9 cellular contexts compared by ENCODE assay signal in the genomic region with DNA sequence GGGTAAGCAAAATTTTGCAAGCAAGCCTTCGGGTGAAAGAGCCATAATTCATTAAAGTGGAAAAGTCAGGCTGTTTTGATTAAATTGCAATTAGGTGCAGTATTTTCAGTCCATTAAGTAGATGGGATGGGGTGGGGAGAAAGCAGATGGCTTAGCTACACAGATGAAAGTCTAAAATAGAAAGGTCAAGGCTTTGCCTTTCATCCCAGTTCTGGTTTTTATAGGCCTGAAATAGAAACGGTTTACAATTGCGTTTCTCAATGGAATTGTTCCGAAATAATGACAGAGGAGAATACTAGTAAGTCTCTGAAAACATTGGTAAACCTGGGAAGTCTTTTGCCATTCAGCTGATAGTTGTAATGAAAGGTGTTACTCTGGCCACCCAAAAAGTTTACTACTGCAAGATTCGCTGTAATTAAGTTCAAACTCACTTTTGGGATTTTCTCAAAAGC. TPM values are rescaled to one million over a fixed set of nuclear protein-coding genes. Genes with fewer than 3 reads are reported as not detected.
A peak's percentile ranks its signal among the peaks of the same experiment; 100 is the strongest.
DNase-seq lines count a peak whose midpoint lies in the region; ATAC-seq, FAIRE-seq and TF ChIP-seq lines count a peak whose summit lies in the region.
"Had no signal": no experiment of that assay in that cellular context is flagged by ENCODE, and none has a peak within 500 bp of the region (broad histone marks: within the 10 kb centered on the region; RNA-seq: fewer than 3 reads in every experiment).

No MANE protein-coding gene starts in this region.

- no peak overlapping the region for H2BK15ac ChIP-seq in mesendoderm (replicated peaks; ENCODE audit: low read depth)

- TF ChIP-seq CTCF in AG04449 (IDR thresholded peaks at IDR 0.05; ENCODE audit: insufficient read depth, low read length, missing control alignments): no peak
- no peak for TF ChIP-seq CTCF in sigmoid colon (IDR thresholded peaks at IDR 0.05)

- no peak overlapping the region for H3K9ac ChIP-seq in mesendoderm (ENCODE audit: low read length)

- no peak overlapping the region for H3K27ac ChIP-seq in mesendoderm (ENCODE audit: low read depth, low read length)
- no peak overlapping the region for H3K27ac ChIP-seq in sigmoid colon
- H3K27ac ChIP-seq: colonic mucosa had no signal

- peak overlapping the region; percentile 96 for H3K4me2 ChIP-seq in mesendoderm (ENCODE audit: low read length)

- peak overlapping the region; percentile 60; the same call in 1 of the 2 replicates for H3K4me3 ChIP-seq in AG04449 (ENCODE audit: low read depth, low read length)
- H3K4me3 ChIP-seq in mesendoderm (ENCODE audit: low read length): no peak overlapping the region
- peak overlapping the region in 1 of 4 donors; percentile 58 for H3K4me3 ChIP-seq in sigmoid colon

- no peaks in the 10 kb centered on the region for H3K36me3 ChIP-seq in mesendoderm (ENCODE audit: control insufficient read depth, insufficient read depth, low read length)
- H3K36me3 ChIP-seq in sigmoid colon: no peaks in the 10 kb centered on the region
- H3K36me3 ChIP-seq: colonic mucosa had no signal

- no peak overlapping the region for H2BK5ac ChIP-seq in mesendoderm (ENCODE audit: low read length)

- no peak overlapping the region for H3K56ac ChIP-seq in mesendoderm (ENCODE audit: low read length)

- no peak overlapping the region for H4K8ac ChIP-seq in mesendoderm (ENCODE audit: low read depth, low read length)

- CTCF ChIA-PET in AG04449 (lab: Yijun Ruan, JAX): interaction anchor here (0.7 to 2.0 kb wide), 2 partner anchors 13 to 46 kb away, joined by 3 to 4 read pairs; no protein-coding TSS in a partner anchor

- H3K9me3 Mint-ChIP-seq in activated T-helper 17 cell treated with anti-CD3 and anti-CD28 coated beads, Interleukin-2, amount 50 U/mL, for 72 hours: no peaks in the 10 kb centered on the region

- WGBS in mesendoderm (ENCODE audit: extremely low coverage, insufficient coverage, low lambda C conversion rate): no CpG with 5 or more reads among the region's 5 CpGs
- WGBS in sigmoid colon, 2 donors: 37 to 42% methylated on average over 5 of the region's 5 CpGs

- peak overlapping the region; percentile 85 for H3K4me3 Mint-ChIP-seq in activated T-helper 17 cell treated with anti-CD3 and anti-CD28 coated beads, Interleukin-2, amount 50 U/mL, for 72 hours

- no peak overlapping the region for H3K18ac ChIP-seq in mesendoderm (ENCODE audit: low read length)

- no peak overlapping the region for H3K27ac Mint-ChIP-seq in activated T-helper 17 cell treated with anti-CD3 and anti-CD28 coated beads, Interleukin-2, amount 50 U/mL, for 72 hours

- peaks cover 49% of the 10 kb centered on the region for H3K27me3 Mint-ChIP-seq in activated T-helper 17 cell treated with anti-CD3 and anti-CD28 coated beads, Interleukin-2, amount 50 U/mL, for 72 hours

- no peak overlapping the region for H3K4ac ChIP-seq in mesendoderm (ENCODE audit: low read depth, low read length)

- no peak for TF ChIP-seq POLR2A in GM12891 (IDR thresholded peaks at IDR 0.05; ENCODE audit: low read depth, low read length)
- TF ChIP-seq POLR2A in sigmoid colon (IDR thresholded peaks at IDR 0.05): no peak

- H3K27me3 ChIP-seq in mesendoderm (ENCODE audit: insufficient read depth, low read length, poor library complexity): peaks cover 6% of the 10 kb centered on the region
- H3K27me3 ChIP-seq in sigmoid colon: peaks cover 9 to 77% (median 35%) of the 10 kb centered on the region in 3 donors

- no peak for ATAC-seq in activated T-helper 17 cell treated with anti-CD3 and anti-CD28 coated beads, Interleukin-2, amount 50 U/mL, for 72 hours (replicated peaks)
- no peak for ATAC-seq in GM19328 (IDR thresholded peaks at IDR 0.05; ENCODE audit: unreplicated experiment)
- no peak for ATAC-seq in HG03571 (IDR thresholded peaks at IDR 0.05; ENCODE audit: unreplicated experiment)

- peaks cover 2% of the 10 kb centered on the region for H3K4me1 ChIP-seq in mesendoderm (ENCODE audit: control insufficient read depth, low read depth, low read length)
- H3K4me1 ChIP-seq in sigmoid colon: peaks cover 0 to 21% (median 17%) of the 10 kb centered on the region in 4 donors

- POLR2A ChIA-PET in AG04449 (lab: Yijun Ruan, JAX): no interaction called here

- H3K9me3 ChIP-seq in sigmoid colon: no peaks in the 10 kb centered on the region
- H3K9me3 ChIP-seq: colonic mucosa had no signal

- no peak for DNase-seq in AG04449 (ENCODE audit: low read depth, low spot score)
- DNase-seq in GM12891 (ENCODE audit: insufficient read length, low spot score): no peak
- DNase-seq in mesendoderm: no peak
- DNase-seq in sigmoid colon: no peak
- DNase-seq in NCI-H510A (lab: John Stamatoyannopoulos, UW): no peak
- DNase-seq: colonic mucosa had no signal

- no peak for TF ChIP-seq EP300 in sigmoid colon (IDR thresholded peaks at IDR 0.05)

- no peak overlapping the region for H2BK120ac ChIP-seq in mesendoderm (ENCODE audit: low read depth, low read length)

- intact Hi-C loops in sigmoid colon (cut with DNase I): no loop called here

- H4K5ac ChIP-seq in mesendoderm (ENCODE audit: low read length): no peak overlapping the region

- peaks cover 7% of the 10 kb centered on the region for H3K4me1 Mint-ChIP-seq in activated T-helper 17 cell treated with anti-CD3 and anti-CD28 coated beads, Interleukin-2, amount 50 U/mL, for 72 hours

- FAIRE-seq in GM12891 (lab: Jason Lieb, UNC): peak; percentile 72

- no peaks in the 10 kb centered on the region for H3K79me1 ChIP-seq in mesendoderm (ENCODE audit: low read length)

- H2AK5ac ChIP-seq in mesendoderm (ENCODE audit: low read length): no peak overlapping the region

- no peak overlapping the region for H3K23ac ChIP-seq in mesendoderm (ENCODE audit: low read length)

- H3K79me2 ChIP-seq in mesendoderm (ENCODE audit: control insufficient read depth, insufficient read depth, low read length): no peaks in the 10 kb centered on the region

- peaks cover 6% of the 10 kb centered on the region for H3K36me3 Mint-ChIP-seq in activated T-helper 17 cell treated with anti-CD3 and anti-CD28 coated beads, Interleukin-2, amount 50 U/mL, for 72 hours (ENCODE audit: low read depth)

TF ChIP-seq in GM12891, 5 proteins besides CTCF, POLR2A, EP300 and RAD21:
- TF ChIP-seq TAF1 (IDR thresholded peaks at IDR 0.05; ENCODE audit: low read depth, low read length) (no peak), POU2F2 (IDR thresholded peaks at IDR 0.05; ENCODE audit: low read depth, low read length) (no peak), SPI1 (IDR thresholded peaks at IDR 0.05; ENCODE audit: low read depth, low read length) (no peak), PAX5 (IDR thresholded peaks at IDR 0.05; ENCODE audit: insufficient read depth, low read length, severe bottlenecking) (no peak), POLR2AphosphoS5 (IDR thresholded peaks at IDR 0.05; ENCODE audit: low read depth, low read length) (no peak)
TF ChIP-seq in GM12891: peak in this region for 0.

RNA-seq across cellular contexts. Expression of gene PPM1E, which starts 1.5 kb away (rescaled TPM):
- 0.06 TPM for polyA plus RNA-seq in GM12891 (2012; ENCODE audit: low read depth, missing spikeins)
- total RNA-seq in activated T-helper 17 cell treated with anti-CD3 and anti-CD28 coated beads, Interleukin-2, amount 50 U/mL, for 72 hours: under 1 TPM; 0.08 to 0.17 TPM
- 1.4 TPM for polyA plus RNA-seq in mesendoderm (2013, experiment 1 of 2)
- polyA plus RNA-seq in mesendoderm (2013, experiment 2 of 2): 1.4 TPM
- total RNA-seq in sigmoid colon: under 1 TPM; 0.16 to 0.55 (median 0.38) TPM
- polyA plus RNA-seq in sigmoid colon: under 1 TPM in 1 of 3 donors, not detected in 2; 0.20 TPM
